Comparison of ENCODE assay signal across 8 cellular contexts in the genomic region with DNA sequence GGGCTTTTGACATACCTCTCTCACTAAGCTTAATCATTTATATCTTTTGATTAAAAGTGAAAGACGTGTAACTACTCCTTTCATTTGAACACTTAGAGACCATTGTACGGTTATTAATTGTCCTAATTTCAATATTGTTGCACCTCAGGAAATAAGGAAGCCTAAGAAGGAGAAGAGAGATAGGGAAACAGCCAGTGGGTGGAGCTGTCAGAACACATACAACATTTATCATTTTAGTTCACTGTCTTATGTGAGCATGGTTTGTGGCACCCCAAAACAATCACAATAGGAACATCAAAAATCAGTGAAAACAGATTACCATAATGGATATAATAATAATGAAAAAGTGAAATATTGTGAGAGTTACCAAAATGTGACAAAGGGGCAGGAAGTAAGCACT.
DNase-seq lines count a peak whose midpoint lies in the region; ATAC-seq, FAIRE-seq and TF ChIP-seq lines count a peak whose summit lies in the region.
"Not testable (repeated sequence)": the region's sequence is repeated elsewhere in the genome, so short reads cannot be mapped to it uniquely, and the experiment has no call there.

No MANE protein-coding gene starts in this region.

- WGBS in SK-N-SH (ENCODE audit: low lambda C conversion rate): 13% methylated on average over 2 of the region's 2 CpGs

- H4K20me1 ChIP-seq in SK-N-SH (ENCODE audit: insufficient read depth): not testable (repeated sequence)

- intact Hi-C loops in dorsolateral prefrontal cortex (cut with DNase I); left ventricle myocardium inferior (cut with micrococcal nuclease): not testable (repeated sequence)

- TF ChIP-seq EP300 in SK-N-SH (IDR thresholded peaks at IDR 0.05; ENCODE audit: borderline replicate concordance in 1 of 2, low read depth in 1 of 2, low read length in 1 of 2): not testable (repeated sequence)

- not testable (repeated sequence) for DNase-seq in D721Med (ENCODE audit: insufficient read length, low spot score); LNCaP clone FGC (ENCODE audit: low read depth); SK-N-SH; dorsolateral prefrontal cortex; left ventricle myocardium inferior
- DNase-seq in medulla oblongata (ENCODE audit: extremely low spot score) (peak; percentile 16), superior temporal gyrus (ENCODE audit: extremely low spot score) (peak; percentile 31)

- H3K4me3 ChIP-seq in LNCaP clone FGC (ENCODE audit: low read depth, low read length); SK-N-SH (ENCODE audit: low read depth in 2 of 2, low read length in 1 of 2); dorsolateral prefrontal cortex; left ventricle myocardium inferior: not testable (repeated sequence)

- H3K9me3 ChIP-seq in SK-N-SH; left ventricle myocardium inferior (replicated peaks): not testable (repeated sequence)

- not testable (repeated sequence) for H3K79me2 ChIP-seq in SK-N-SH (ENCODE audit: insufficient read depth)

- not testable (repeated sequence) for H3K4me2 ChIP-seq in SK-N-SH

- H3K9ac ChIP-seq in SK-N-SH: not testable (repeated sequence)

- H3K4me1 ChIP-seq in SK-N-SH (ENCODE audit: control insufficient read depth in 1 of 2, insufficient read depth in 2 of 2, low read depth in 1 of 2, low read length in 1 of 2); left ventricle myocardium inferior: not testable (repeated sequence)

- not testable (repeated sequence) for H3F3A ChIP-seq in SK-N-SH (replicated peaks; ENCODE audit: insufficient read depth)

- not testable (repeated sequence) for H3K27me3 ChIP-seq in SK-N-SH (ENCODE audit: insufficient read depth); dorsolateral prefrontal cortex; left ventricle myocardium inferior (ENCODE audit: low read depth)

- peak; percentile 43 for ATAC-seq in GM21786 (IDR thresholded peaks at IDR 0.05; ENCODE audit: unreplicated experiment)

- FAIRE-seq in D721Med (lab: Jason Lieb, UNC): not testable (repeated sequence)

- not testable (repeated sequence) for H3K27ac ChIP-seq in SK-N-SH (ENCODE audit: low read depth in 2 of 2, low read length in 1 of 2); dorsolateral prefrontal cortex; left ventricle myocardium inferior (replicated peaks)

- peak; percentile 4 for TF ChIP-seq CTCF in D721Med (IDR thresholded peaks at IDR 0.05; ENCODE audit: insufficient read depth, missing control alignments)
- peak; percentile 36 for TF ChIP-seq CTCF in LNCaP clone FGC (IDR thresholded peaks at IDR 0.05; ENCODE audit: control insufficient read depth, extremely low read depth, insufficient read depth)
- not testable (repeated sequence) for TF ChIP-seq CTCF in SK-N-SH (IDR thresholded peaks at IDR 0.05)
- TF ChIP-seq CTCF in dorsolateral prefrontal cortex (IDR thresholded peaks at IDR 0.05 in 54 of 56, conservative IDR thresholded peaks at IDR 0.05 in 2 of 56; ENCODE audit: low read depth in 1 of 56, partially characterized antibody in 56 of 56): peak in 52 of 56 donors; percentile 22 to 71 (median 45)
- peak; percentile 54 for TF ChIP-seq CTCF in left ventricle myocardium inferior (IDR thresholded peaks at IDR 0.05; ENCODE audit: borderline replicate concordance)

- peak; percentile 19 for TF ChIP-seq RAD21 in SK-N-SH (IDR thresholded peaks at IDR 0.05; ENCODE audit: low read length)

- CTCF ChIA-PET in SK-N-SH (lab: Yijun Ruan, JAX): not testable (repeated sequence)

- not testable (repeated sequence) for H3K9me2 ChIP-seq in SK-N-SH

- not testable (repeated sequence) for H2AFZ ChIP-seq in SK-N-SH (ENCODE audit: low read depth)

- POLR2A ChIA-PET in SK-N-SH (lab: Yijun Ruan, JAX): not testable (repeated sequence)

- not testable (repeated sequence) for H3K36me3 ChIP-seq in SK-N-SH (replicated peaks in 1 of 2; ENCODE audit: control insufficient read depth in 1 of 2, insufficient read depth in 2 of 2, low read length in 1 of 2); left ventricle myocardium inferior
